Comparison of ENCODE assay signal across 20 cellular contexts in the genomic region with DNA sequence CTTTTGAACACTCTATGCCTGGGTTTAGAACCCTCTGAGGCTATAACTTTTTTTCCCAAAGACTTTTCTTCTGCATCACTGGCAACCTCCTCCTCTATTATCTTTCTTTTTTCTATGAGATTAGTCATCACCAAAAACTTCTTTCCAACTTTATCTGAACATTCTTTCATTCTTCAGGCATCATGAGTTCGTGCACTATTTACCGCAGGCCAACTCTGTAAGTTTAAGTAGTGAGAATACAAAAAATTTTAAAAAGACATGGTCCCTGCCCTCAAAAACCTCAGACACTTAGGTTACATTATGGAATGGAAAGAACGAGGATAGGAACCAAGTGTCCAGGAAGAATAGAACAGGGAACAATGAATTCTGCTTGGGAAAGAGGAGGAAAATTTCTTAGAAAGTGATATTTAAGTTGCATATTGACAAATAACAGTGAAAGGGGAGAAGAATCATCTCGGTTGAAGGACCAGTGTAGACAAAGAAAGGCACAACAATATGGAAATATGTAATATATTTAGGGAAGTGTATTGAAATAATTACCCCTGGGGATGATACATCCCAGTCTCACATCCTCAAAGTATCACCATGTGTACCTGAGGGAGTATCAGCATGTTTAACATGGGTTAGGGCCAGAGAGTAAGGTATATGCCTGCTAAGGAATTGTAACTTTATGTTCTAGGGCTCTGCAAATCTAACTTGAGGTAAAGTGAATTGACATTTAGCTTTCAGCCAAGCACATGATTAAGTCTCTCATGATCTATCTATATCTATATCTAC.
DNase-seq lines count a peak whose midpoint lies in the region; TF ChIP-seq lines count a peak whose summit lies in the region.
"Had no signal": no experiment of that assay in that cellular context is flagged by ENCODE, and none has a peak within 500 bp of the region (broad histone marks: within the 10 kb centered on the region; RNA-seq: fewer than 3 reads in every experiment).

No MANE protein-coding gene starts in this region.

- H2BK120ac ChIP-seq in mesenchymal stem cell (ENCODE audit: low read depth, low read length), result no peak overlapping the region

- H3K9ac ChIP-seq in mesenchymal stem cell (ENCODE audit: low read length), result no peak overlapping the region

- H3K27me3 ChIP-seq in AG04450 (ENCODE audit: control insufficient read depth, insufficient read depth, low read length) (no peaks in the 10 kb centered on the region), mesenchymal stem cell (ENCODE audit: control insufficient read depth in 1 of 2, insufficient read depth in 1 of 2, low read length in 2 of 2) (no peaks in the 10 kb centered on the region)
- H3K27me3 ChIP-seq: cardiac muscle cell, esophagus muscularis mucosa, stomach had no signal

- H2BK15ac ChIP-seq in mesenchymal stem cell (ENCODE audit: low read depth, poor library complexity, severe bottlenecking), result no peak overlapping the region

- CTCF ChIA-PET in AG04450 (lab: Charles Lee), result interaction anchor here (0.9 kb wide), 1 partner anchor 403 kb away, joined by 3 read pairs; no protein-coding TSS in a partner anchor

- H3K36me3 ChIP-seq in mesenchymal stem cell (ENCODE audit: control insufficient read depth in 1 of 2, insufficient read depth in 2 of 2, low read depth in 1 of 2, low read length in 2 of 2), result no peaks in the 10 kb centered on the region
- H3K36me3 ChIP-seq: cardiac muscle cell, esophagus muscularis mucosa, stomach had no signal

- H3K18ac ChIP-seq in mesenchymal stem cell (ENCODE audit: low read depth in 1 of 2, low read length in 2 of 2), result peak overlapping the region in 1 of 2 experiments; percentile 43

- peaks cover 2% of the 10 kb centered on the region for H3K4me1 ChIP-seq in mesenchymal stem cell (ENCODE audit: control insufficient read depth, insufficient read depth, low read depth, low read length)
- H3K4me1 ChIP-seq: esophagus muscularis mucosa, stomach had no signal

- WGBS in mesenchymal stem cell, result 36% methylated on average over 1 of the region's 4 CpGs

- H3K4me3 ChIP-seq in AG04450 (ENCODE audit: low read depth, low read length), result no peak overlapping the region
- no peak overlapping the region for H3K4me3 ChIP-seq in astrocyte of the cerebellum (ENCODE audit: low read depth, low read length)
- H3K4me3 ChIP-seq in mesenchymal stem cell (ENCODE audit: insufficient read depth in 1 of 2, low read depth in 1 of 2, low read length in 2 of 2), result no peak overlapping the region
- H3K4me3 ChIP-seq: cardiac muscle cell, esophagus muscularis mucosa, SK-N-MC, stomach had no signal

- H3K9me3 ChIP-seq in AG04450 (ENCODE audit: control insufficient read depth, insufficient read depth, low read length) (no peaks in the 10 kb centered on the region), mesenchymal stem cell (ENCODE audit: control insufficient read depth, low read length) (no peaks in the 10 kb centered on the region)
- H3K9me3 ChIP-seq: esophagus muscularis mucosa, stomach had no signal

- DNase-seq in AG04450 (ENCODE audit: low read depth, low spot score) (peak; percentile 70), HS-27A (ENCODE audit: low read depth) (peak; percentile 68), astrocyte of the cerebellum (ENCODE audit: low read depth) (peak; percentile 84), mesenchymal stem cell (peak; percentile 58), SKM-1 (lab: John Stamatoyannopoulos, UW; ENCODE audit: unreplicated experiment) (no peak), head of caudate nucleus (no peak), NCI-H2029 (lab: John Stamatoyannopoulos, UW) (no peak)
- no peak for DNase-seq in activated CD8-positive, alpha-beta memory T cell treated with anti-CD3 and anti-CD28 coated beads, Interleukin-2, amount 50 U/mL, for 4 hours
- DNase-seq: ACHN; activated CD4-positive, alpha-beta T cell treated with anti-CD3 and anti-CD28 coated beads, Interleukin-2, amount 50 U/mL, for 1 hour; activated naive CD4-positive, alpha-beta T cell treated with anti-CD3 and anti-CD28 coated beads, Interleukin-2, amount 50 U/mL, for 16 hours; activated T-cell treated with anti-CD3 and anti-CD28 coated beads, Interleukin-2, amount 50 U/mL, for 1 hour; hippocampal formation; NCI-H187; NCI-H524 treated with DMSO at 0.1 percent for 48 hours; PC-3; stomach had no signal

- H4K91ac ChIP-seq in mesenchymal stem cell (ENCODE audit: low read length), result no peak overlapping the region

- H4K8ac ChIP-seq in mesenchymal stem cell (ENCODE audit: low read length), result no peak overlapping the region

- in situ Hi-C loops in astrocyte of the cerebellum (cut with HindIII; ENCODE audit: low sequenced_read_pairs), result no loop called here

- peak overlapping the region; percentile 98 for H2AK5ac ChIP-seq in mesenchymal stem cell (ENCODE audit: low read length, severe bottlenecking)

- H3K14ac ChIP-seq in mesenchymal stem cell (ENCODE audit: low read length in 2 of 2), result no peak overlapping the region

- TF ChIP-seq CTCF in AG04450 (IDR thresholded peaks at IDR 0.05; ENCODE audit: low read depth, low read length) (no peak), astrocyte of the cerebellum (IDR thresholded peaks at IDR 0.05; ENCODE audit: low read depth, low read length, missing control alignments) (no peak)

- intact Hi-C loops in head of caudate nucleus (cut with DNase I), result no loop called here

- no peak overlapping the region for H2AFZ ChIP-seq in mesenchymal stem cell (ENCODE audit: low read depth, low read length)

- H3K4me2 ChIP-seq in mesenchymal stem cell (ENCODE audit: low read length, poor library complexity, severe bottlenecking), result no peak overlapping the region

- no peaks in the 10 kb centered on the region for H3K79me1 ChIP-seq in mesenchymal stem cell (replicated peaks; ENCODE audit: low read length, poor library complexity, severe bottlenecking)

- no peak overlapping the region for H3K4ac ChIP-seq in mesenchymal stem cell (ENCODE audit: low read depth in 1 of 2, low read length in 2 of 2)

- no peak overlapping the region for H2BK5ac ChIP-seq in mesenchymal stem cell (ENCODE audit: low read depth, low read length, poor library complexity, severe bottlenecking)

- POLR2A ChIA-PET in AG04450 (lab: Yijun Ruan, JAX), result no interaction called here

- no peak overlapping the region for H2BK12ac ChIP-seq in mesenchymal stem cell (ENCODE audit: low read length in 2 of 2)

- H3K27ac ChIP-seq in AG04450 (ENCODE audit: low read depth, low read length) (peak overlapping the region; percentile 86), mesenchymal stem cell (ENCODE audit: low read length, poor library complexity, severe bottlenecking) (peak overlapping the region; percentile 91)
- H3K27ac ChIP-seq: cardiac muscle cell, esophagus muscularis mucosa, SK-N-MC, stomach had no signal

- no peak overlapping the region for H3K23ac ChIP-seq in mesenchymal stem cell (ENCODE audit: low read length in 2 of 2)

Comparison
In these comparisons a context has a peak if more than half of its experiments do, and no peak if none do; other contexts are left out.
1. DNase-seq: peak in AG04450 (single experiment), HS-27A (single experiment), astrocyte of the cerebellum (single experiment) and mesenchymal stem cell (single experiment); none in SKM-1 (single experiment), activated CD8-positive, alpha-beta memory T cell treated with anti-CD3 and anti-CD28 coated beads, Interleukin-2, amount 50 U/mL, for 4 hours (single experiment), head of caudate nucleus (0 of 42) and NCI-H2029 (single experiment).